ENCODE assay signal across 8 cellular contexts in the genomic region with DNA sequence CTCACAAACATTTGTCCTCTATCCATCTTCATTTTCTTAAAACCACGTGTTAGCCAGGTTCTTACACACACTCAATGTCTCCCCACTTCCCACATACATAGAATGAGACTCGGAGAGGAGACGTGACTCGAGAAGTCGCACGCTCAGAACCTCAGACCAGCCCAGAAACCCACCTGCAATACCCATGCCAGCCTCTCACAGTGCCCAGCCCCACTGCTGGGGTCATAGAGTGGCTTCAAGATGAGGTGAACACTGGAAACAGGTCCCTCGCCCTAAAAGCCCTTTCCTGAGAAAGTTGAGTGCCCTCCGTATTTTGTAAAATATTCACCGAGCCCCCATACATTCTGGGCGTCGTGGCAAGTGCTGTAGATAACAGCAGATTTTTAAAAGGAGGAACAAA.
"Had no signal": no experiment of that assay in that cellular context is flagged by ENCODE, and none has a peak within 500 bp of the region (broad histone marks: within the 10 kb centered on the region; RNA-seq: fewer than 3 reads in every experiment).

No MANE protein-coding gene starts in this region.

- DNase-seq: GM23248, GOT3, H7, HCEC 1CT, IMR-90, KG1 had no signal

- H2AFZ ChIP-seq: GM23248 had no signal

- H3K4me3 ChIP-seq: GM23248, K562 had no signal

- FAIRE-seq: K562 had no signal

- ATAC-seq: K562 had no signal

- H3K9ac ChIP-seq: GM23248 had no signal

- H3K27ac ChIP-seq: GM23248, HL-60 had no signal
